In genomic region chrX:17174671-17175070, GRCh38 we compare ENCODE assay signal across 27 cellular contexts.
A peak's percentile ranks its signal among the peaks of the same experiment; 100 is the strongest.
DNase-seq lines count a peak whose midpoint lies in the region; ATAC-seq, FAIRE-seq and TF ChIP-seq lines count a peak whose summit lies in the region.
"Had no signal": no experiment of that assay in that cellular context is flagged by ENCODE, and none has a peak within 500 bp of the region (broad histone marks: within the 10 kb centered on the region; RNA-seq: fewer than 3 reads in every experiment).

No MANE protein-coding gene starts in this region.

- no peak for FAIRE-seq in kidney (lab: Jason Lieb, UNC)
- FAIRE-seq: GM12891, islet of Langerhans had no signal

- intact Hi-C loops in kidney (cut with DNase I) = no loop called here

- ATAC-seq in HG02588 (IDR thresholded peaks at IDR 0.05; ENCODE audit: unreplicated experiment) (no peak), GM18907 (IDR thresholded peaks at IDR 0.05; ENCODE audit: unreplicated experiment) (no peak)
- ATAC-seq: effector memory CD8-positive, alpha-beta T cell; naive thymus-derived CD8-positive, alpha-beta T cell had no signal

- no peaks in the 10 kb centered on the region for H3K9me3 ChIP-seq in BE2C
- no peaks in the 10 kb centered on the region for H3K9me3 ChIP-seq in kidney (ENCODE audit: control insufficient read depth in 1 of 2, low read length in 2 of 2)
- H3K9me3 ChIP-seq: esophagus squamous epithelium, testis had no signal

- H3K4me1 ChIP-seq in BE2C = no peaks in the 10 kb centered on the region
- H3K4me1 ChIP-seq in kidney (ENCODE audit: control insufficient read depth in 1 of 2, insufficient read depth in 1 of 2, low read depth in 1 of 2, low read length in 2 of 2) = no peaks in the 10 kb centered on the region
- H3K4me1 ChIP-seq: esophagus squamous epithelium, testis had no signal

- no peak overlapping the region for H3K4me3 Mint-ChIP-seq in glutamatergic neuron (ENCODE audit: unreplicated experiment)
- no peak overlapping the region for H3K4me3 Mint-ChIP-seq in activated CD4-positive, alpha-beta memory T cell treated with anti-CD3 and anti-CD28 coated beads, Interleukin-2, amount 10 ng/mL, durations not matched to agents 7 days and 5 days
- H3K4me3 Mint-ChIP-seq: effector memory CD8-positive, alpha-beta T cell; memory B cell; naive thymus-derived CD8-positive, alpha-beta T cell had no signal

- H3K4me1 Mint-ChIP-seq in glutamatergic neuron (ENCODE audit: low read depth, unreplicated experiment) = no peaks in the 10 kb centered on the region
- H3K4me1 Mint-ChIP-seq in activated CD4-positive, alpha-beta memory T cell treated with anti-CD3 and anti-CD28 coated beads, Interleukin-2, amount 10 ng/mL, durations not matched to agents 7 days and 5 days = no peaks in the 10 kb centered on the region
- H3K4me1 Mint-ChIP-seq: memory B cell; naive thymus-derived CD8-positive, alpha-beta T cell had no signal

- H3K36me3 ChIP-seq in BE2C (no peaks in the 10 kb centered on the region), kidney (ENCODE audit: control insufficient read depth in 1 of 2, insufficient read depth in 2 of 2, low read length in 2 of 2) (no peaks in the 10 kb centered on the region)
- H3K36me3 ChIP-seq: esophagus squamous epithelium, WERI-Rb-1 had no signal

- POLR2A ChIA-PET in activated CD4-positive, alpha-beta memory T cell treated with anti-CD3 and anti-CD28 coated beads, Interleukin-2, amount 10 ng/mL, durations not matched to agents 7 days and 5 days (lab: Charles Lee) = no interaction called here

- H3K9me3 Mint-ChIP-seq in glutamatergic neuron (ENCODE audit: unreplicated experiment) = peaks cover 2% of the 10 kb centered on the region
- no peaks in the 10 kb centered on the region for H3K9me3 Mint-ChIP-seq in activated CD4-positive, alpha-beta memory T cell treated with anti-CD3 and anti-CD28 coated beads, Interleukin-2, amount 10 ng/mL, durations not matched to agents 7 days and 5 days
- H3K9me3 Mint-ChIP-seq: effector memory CD8-positive, alpha-beta T cell; memory B cell had no signal

- no peaks in the 10 kb centered on the region for H3K27me3 ChIP-seq in BE2C
- H3K27me3 ChIP-seq: esophagus squamous epithelium, testis had no signal

- no peak overlapping the region for H3K4me3 ChIP-seq in BE2C (ENCODE audit: low read depth, low read length)
- no peak overlapping the region for H3K4me3 ChIP-seq in kidney (ENCODE audit: low read length in 2 of 2)
- H3K4me3 ChIP-seq: esophagus squamous epithelium, testis had no signal

- H3K36me3 Mint-ChIP-seq in glutamatergic neuron (ENCODE audit: unreplicated experiment) = no peaks in the 10 kb centered on the region
- H3K36me3 Mint-ChIP-seq in activated CD4-positive, alpha-beta memory T cell treated with anti-CD3 and anti-CD28 coated beads, Interleukin-2, amount 10 ng/mL, durations not matched to agents 7 days and 5 days (ENCODE audit: low read depth) = no peaks in the 10 kb centered on the region
- H3K36me3 Mint-ChIP-seq: memory B cell; naive thymus-derived CD8-positive, alpha-beta T cell had no signal

- CTCF ChIA-PET in activated CD4-positive, alpha-beta memory T cell treated with anti-CD3 and anti-CD28 coated beads, Interleukin-2, amount 10 ng/mL, durations not matched to agents 7 days and 5 days (lab: Charles Lee) = no interaction called here

- TF ChIP-seq CTCF in BE2C (IDR thresholded peaks at IDR 0.05; ENCODE audit: low read depth, low read length) (no peak), glutamatergic neuron (IDR thresholded peaks at IDR 0.05; ENCODE audit: partially characterized antibody, unreplicated experiment) (no peak), kidney (IDR thresholded peaks at IDR 0.05; ENCODE audit: borderline replicate concordance, extremely low read depth, insufficient read depth) (no peak)

- H3K27me3 Mint-ChIP-seq in glutamatergic neuron (ENCODE audit: unreplicated experiment) = no peaks in the 10 kb centered on the region
- H3K27me3 Mint-ChIP-seq in activated CD4-positive, alpha-beta memory T cell treated with anti-CD3 and anti-CD28 coated beads, Interleukin-2, amount 10 ng/mL, durations not matched to agents 7 days and 5 days = no peaks in the 10 kb centered on the region
- H3K27me3 Mint-ChIP-seq: effector memory CD8-positive, alpha-beta T cell; memory B cell; naive thymus-derived CD8-positive, alpha-beta T cell had no signal

- no peak overlapping the region for H3K27ac Mint-ChIP-seq in glutamatergic neuron (ENCODE audit: unreplicated experiment)
- H3K27ac Mint-ChIP-seq in activated CD4-positive, alpha-beta memory T cell treated with anti-CD3 and anti-CD28 coated beads, Interleukin-2, amount 10 ng/mL, durations not matched to agents 7 days and 5 days = no peak overlapping the region
- H3K27ac Mint-ChIP-seq: effector memory CD8-positive, alpha-beta T cell; memory B cell; naive thymus-derived CD8-positive, alpha-beta T cell had no signal

- DNase-seq in BE2C (peak; percentile 19), RPMI7951 (ENCODE audit: low read depth) (peak; percentile 1), glutamatergic neuron (peak; percentile 18), nucleus accumbens (lab: John Stamatoyannopoulos, UW) (peak in 50 of 56 donors; percentile 0 to 74 (median 39)), kidney (no peak)
- no peak for DNase-seq in activated CD4-positive, alpha-beta memory T cell treated with anti-CD3 and anti-CD28 coated beads, Interleukin-2, amount 10 ng/mL, durations not matched to agents 7 days and 5 days
- DNase-seq: ACHN; activated gamma-delta T cell; amniotic stem cell; effector memory CD8-positive, alpha-beta T cell; esophagus squamous epithelium; GF-D8; HCEC 1CT; IMR-90; MM.1S; naive thymus-derived CD8-positive, alpha-beta T cell; NCI-H146; NCI-H510A; SHP77; testis; WERI-Rb-1 had no signal

- no peak overlapping the region for H3K27ac ChIP-seq in kidney (ENCODE audit: low read depth in 2 of 2, low read length in 2 of 2)
- H3K27ac ChIP-seq: esophagus squamous epithelium, HL-60, testis, WERI-Rb-1 had no signal

- H3K9ac ChIP-seq in kidney (ENCODE audit: low read length in 2 of 2) = no peak overlapping the region

Comparison
In these comparisons a context has a peak if more than half of its experiments do, and no peak if none do; other contexts are left out.
1. DNase-seq: peak in BE2C (single experiment), RPMI7951 (single experiment), glutamatergic neuron (single experiment) and nucleus accumbens (50 of 56); none in kidney (single experiment) and activated CD4-positive, alpha-beta memory T cell treated with anti-CD3 and anti-CD28 coated beads, Interleukin-2, amount 10 ng/mL, durations not matched to agents 7 days and 5 days (single experiment).